8 cellular contexts compared by ENCODE assay signal in genomic region chr11:125494987-125495725, GRCh38. TPM values are rescaled to one million over a fixed set of nuclear protein-coding genes. Genes with fewer than 3 reads are reported as not detected.
A peak's percentile ranks its signal among the peaks of the same experiment; 100 is the strongest.
DNase-seq lines count a peak whose midpoint lies in the region; ATAC-seq and TF ChIP-seq lines count a peak whose summit lies in the region.

No MANE protein-coding gene starts in this region.

- peak; percentile 32 for DNase-seq in activated T-cell treated with anti-CD3 and anti-CD28 coated beads, Interleukin-2, amount 50 U/mL, for 1 hour
- no peak for DNase-seq in activated T-cell treated with anti-CD3 and anti-CD28 coated beads for 4 hours
- DNase-seq in T-helper 17 cell, result no peak
- no peak for DNase-seq in effector memory CD4-positive, alpha-beta T cell
- DNase-seq in stimulated activated naive CD8-positive, alpha-beta T cell treated with anti-CD3 and anti-CD28 coated beads, Interleukin-15, amount 100 ng/mL, for 72 hours, result peak; percentile 11 to 19
- no peak for DNase-seq in NCI-H2171 (lab: John Stamatoyannopoulos, UW)
- DNase-seq in NCI-H446 (lab: John Stamatoyannopoulos, UW), result no peak

- H3K4me3 ChIP-seq in effector memory CD4-positive, alpha-beta T cell (ENCODE audit: insufficient read depth, low read depth, low read length, poor library complexity, severe bottlenecking), result peak overlapping the region; percentile 55
- H3K4me3 ChIP-seq in liver (ENCODE audit: low read depth in 1 of 3, low read length in 3 of 3), result peak overlapping the region; percentile 30 to 67 (median 55)

- H3K36me3 ChIP-seq in effector memory CD4-positive, alpha-beta T cell (ENCODE audit: control insufficient read depth, insufficient read depth, low read length), result no peaks in the 10 kb centered on the region
- no peaks in the 10 kb centered on the region for H3K36me3 ChIP-seq in liver (ENCODE audit: control insufficient read depth in 4 of 4, insufficient read depth in 3 of 4, low read depth in 1 of 4, low read length in 3 of 4)

- H3K27me3 Mint-ChIP-seq in T-helper 17 cell, result peaks cover 53% of the 10 kb centered on the region
- H3K27me3 Mint-ChIP-seq in stimulated activated naive CD8-positive, alpha-beta T cell treated with anti-CD3 and anti-CD28 coated beads, Interleukin-15, amount 100 ng/mL, for 72 hours, result peaks cover 60% of the 10 kb centered on the region

- H3K27me3 ChIP-seq in effector memory CD4-positive, alpha-beta T cell (replicated peaks; ENCODE audit: control insufficient read depth, insufficient read depth, low read length, poor library complexity, severe bottlenecking), result peaks cover 17% of the 10 kb centered on the region
- H3K27me3 ChIP-seq in liver (ENCODE audit: control insufficient read depth in 4 of 4, insufficient read depth in 4 of 4, low read length in 3 of 4), result peaks cover 0 to 3% (median 0%) of the 10 kb centered on the region in 4 donors

- no peak overlapping the region for H3K27ac ChIP-seq in effector memory CD4-positive, alpha-beta T cell (ENCODE audit: insufficient read depth, low read length, poor library complexity, severe bottlenecking)
- peak overlapping the region; percentile 45 to 60 for H3K27ac ChIP-seq in liver (ENCODE audit: low read depth in 1 of 2, low read length in 2 of 2)

- peak overlapping the region; percentile 92 for H3K4me3 Mint-ChIP-seq in T-helper 17 cell
- peak overlapping the region; percentile 88 to 94 for H3K4me3 Mint-ChIP-seq in stimulated activated naive CD8-positive, alpha-beta T cell treated with anti-CD3 and anti-CD28 coated beads, Interleukin-15, amount 100 ng/mL, for 72 hours

- peak overlapping the region; percentile 34 for H3K27ac Mint-ChIP-seq in T-helper 17 cell
- H3K27ac Mint-ChIP-seq in stimulated activated naive CD8-positive, alpha-beta T cell treated with anti-CD3 and anti-CD28 coated beads, Interleukin-15, amount 100 ng/mL, for 72 hours, result peak overlapping the region; percentile 79 to 85

- no peak for TF ChIP-seq CTCF in liver (IDR thresholded peaks at IDR 0.05; ENCODE audit: low read depth, low read length, missing input control)

- peaks cover 8% of the 10 kb centered on the region for H3K36me3 Mint-ChIP-seq in T-helper 17 cell (ENCODE audit: low read depth)

- H3K9ac ChIP-seq in liver (ENCODE audit: low read depth in 1 of 2, low read length in 2 of 2), result no peak overlapping the region

- H3K9me3 Mint-ChIP-seq in stimulated activated naive CD8-positive, alpha-beta T cell treated with anti-CD3 and anti-CD28 coated beads, Interleukin-15, amount 100 ng/mL, for 72 hours, result no peaks in the 10 kb centered on the region

- H3K4me1 ChIP-seq in effector memory CD4-positive, alpha-beta T cell (ENCODE audit: control insufficient read depth, insufficient read depth, low read length, poor library complexity, severe bottlenecking), result peaks cover 20% of the 10 kb centered on the region
- H3K4me1 ChIP-seq in liver (ENCODE audit: control insufficient read depth in 4 of 4, insufficient read depth in 4 of 4, low read length in 3 of 4), result peaks cover 4 to 16% (median 11%) of the 10 kb centered on the region in 4 donors

- H3K9me3 ChIP-seq in T-helper 17 cell (ENCODE audit: control insufficient read depth, low read length, poor library complexity, severe bottlenecking) (no peaks in the 10 kb centered on the region), liver (ENCODE audit: control insufficient read depth in 4 of 4, low read length in 3 of 4) (no peaks in the 10 kb centered on the region)
- no peaks in the 10 kb centered on the region for H3K9me3 ChIP-seq in effector memory CD4-positive, alpha-beta T cell (ENCODE audit: control insufficient read depth, low read length)

- peak; percentile 36 for ATAC-seq in T-helper 17 cell
- peak; percentile 42 for ATAC-seq in stimulated activated naive CD8-positive, alpha-beta T cell treated with anti-CD3 and anti-CD28 coated beads, Interleukin-15, amount 100 ng/mL, for 72 hours

- 3% methylated on average over 55 of the region's 55 CpGs for WGBS in liver

- TF ChIP-seq RAD21 in liver (IDR thresholded peaks at IDR 0.05), result no peak

- peaks cover 22% of the 10 kb centered on the region for H3K4me1 Mint-ChIP-seq in T-helper 17 cell
- H3K4me1 Mint-ChIP-seq in stimulated activated naive CD8-positive, alpha-beta T cell treated with anti-CD3 and anti-CD28 coated beads, Interleukin-15, amount 100 ng/mL, for 72 hours, result peaks cover 25% of the 10 kb centered on the region

TF ChIP-seq in liver, 16 proteins besides CTCF, POLR2A, EP300 and RAD21:
- TF ChIP-seq HNF4A (conservative IDR thresholded peaks at IDR 0.05) (no peak), FOXA2 (IDR thresholded peaks at IDR 0.05) (no peak), YY1 (IDR thresholded peaks at IDR 0.05) (no peak), SP1 (IDR thresholded peaks at IDR 0.05) (no peak)
- TF ChIP-seq, protein P1, sequence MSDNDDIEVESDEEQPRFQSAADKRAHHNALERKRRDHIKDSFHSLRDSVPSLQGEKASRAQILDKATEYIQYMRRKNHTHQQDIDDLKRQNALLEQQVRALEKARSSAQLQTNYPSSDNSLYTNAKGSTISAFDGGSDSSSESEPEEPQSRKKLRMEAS (IDR thresholded peaks at IDR 0.05), result no peak
- TF ChIP-seq, protein P2, sequence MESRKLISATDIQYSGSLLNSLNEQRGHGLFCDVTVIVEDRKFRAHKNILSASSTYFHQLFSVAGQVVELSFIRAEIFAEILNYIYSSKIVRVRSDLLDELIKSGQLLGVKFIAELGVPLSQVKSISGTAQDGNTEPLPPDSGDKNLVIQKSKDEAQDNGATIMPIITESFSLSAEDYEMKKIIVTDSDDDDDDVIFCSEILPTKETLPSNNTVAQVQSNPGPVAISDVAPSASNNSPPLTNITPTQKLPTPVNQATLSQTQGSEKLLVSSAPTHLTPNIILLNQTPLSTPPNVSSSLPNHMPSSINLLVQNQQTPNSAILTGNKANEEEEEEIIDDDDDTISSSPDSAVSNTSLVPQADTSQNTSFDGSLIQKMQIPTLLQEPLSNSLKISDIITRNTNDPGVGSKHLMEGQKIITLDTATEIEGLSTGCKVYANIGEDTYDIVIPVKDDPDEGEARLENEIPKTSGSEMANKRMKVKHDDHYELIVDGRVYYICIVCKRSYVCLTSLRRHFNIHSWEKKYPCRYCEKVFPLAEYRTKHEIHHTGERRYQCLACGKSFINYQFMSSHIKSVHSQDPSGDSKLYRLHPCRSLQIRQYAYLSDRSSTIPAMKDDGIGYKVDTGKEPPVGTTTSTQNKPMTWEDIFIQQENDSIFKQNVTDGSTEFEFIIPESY (IDR thresholded peaks at IDR 0.05), result no peak

RNA-seq across cellular contexts. Expression of gene FEZ1, which starts 0.9 kb away (rescaled TPM):
- total RNA-seq in T-helper 17 cell, result 1 to 10 TPM; 1.1 to 1.6 TPM
- 10 to 100 TPM in 1 of 2 donors, 1 to 10 TPM in 1; 5.7 to 22.2 TPM for total RNA-seq in liver
- polyA plus RNA-seq in liver, result 1 to 10 TPM; 5.8 to 6.5 TPM

Comparison
In these comparisons a context has a peak if more than half of its experiments do, and no peak if none do; other contexts are left out.
1. DNase-seq: peak in activated T-cell treated with anti-CD3 and anti-CD28 coated beads, Interleukin-2, amount 50 U/mL, for 1 hour (single experiment) and stimulated activated naive CD8-positive, alpha-beta T cell treated with anti-CD3 and anti-CD28 coated beads, Interleukin-15, amount 100 ng/mL, for 72 hours (2 of 2); none in activated T-cell treated with anti-CD3 and anti-CD28 coated beads for 4 hours (single experiment), T-helper 17 cell (0 of 3), effector memory CD4-positive, alpha-beta T cell (0 of 3), NCI-H2171 (single experiment) and NCI-H446 (0 of 2).